In genomic region chr17:17506893-17507464, GRCh38 we compare ENCODE assay signal across 14 cellular contexts. TPM values are rescaled to one million over a fixed set of nuclear protein-coding genes. Genes with fewer than 3 reads are reported as not detected.
DNase-seq lines count a peak whose midpoint lies in the region; ATAC-seq, FAIRE-seq and TF ChIP-seq lines count a peak whose summit lies in the region.
"Had no signal": no experiment of that assay in that cellular context is flagged by ENCODE, and none has a peak within 500 bp of the region (broad histone marks: within the 10 kb centered on the region; RNA-seq: fewer than 3 reads in every experiment).

No MANE protein-coding gene starts in this region.

- no peak for FAIRE-seq in HepG2 (lab: Jason Lieb, UNC)
- FAIRE-seq: GM12891, H54 had no signal

- H3K79me2 ChIP-seq in HepG2 (ENCODE audit: insufficient read depth, low read length), result no peaks in the 10 kb centered on the region

- H3K4me2 ChIP-seq in HepG2 (ENCODE audit: low read depth, low read length), result no peak overlapping the region

- TF ChIP-seq RAD21 in HepG2 (CRISPR knock-in tag; IDR thresholded peaks at IDR 0.05), result no peak

- WGBS in right lobe of liver (ENCODE audit: insufficient coverage, low coverage, low lambda C conversion rate, missing lambda C conversion rate), result 57% methylated on average over 3 of the region's 17 CpGs
- 88% methylated on average over 15 of the region's 17 CpGs for WGBS in HepG2 (ENCODE audit: low lambda C conversion rate)
- 65% methylated on average over 10 of the region's 17 CpGs for WGBS in esophagus muscularis mucosa

- DNase-seq in right lobe of liver (peak in 2 of 3 donors; percentile 25 to 51), HepG2 (ENCODE audit: low spot score) (no peak), mucosa of descending colon (peak; percentile 45 to 59 (median 58)), NCI-H2029 treated with DMSO at 0.1 percent for 48 hours (lab: John Stamatoyannopoulos, UW) (no peak), foreskin keratinocyte (no peak), esophagus muscularis mucosa (ENCODE audit: extremely low spot score) (no peak)
- DNase-seq: activated CD4-positive, alpha-beta T cell treated with anti-CD3 and anti-CD28 coated beads, Interleukin-2, amount 10 ng/mL, durations not matched to agents 24 days and 14 days; T-helper 1 cell had no signal

- H2AFZ ChIP-seq in HepG2 (ENCODE audit: low read length), result no peak overlapping the region

- ATAC-seq in right lobe of liver (no peak), HepG2 (no peak), mucosa of descending colon (peak; percentile 41), foreskin keratinocyte (no peak), HG02884 (IDR thresholded peaks at IDR 0.05; ENCODE audit: unreplicated experiment) (no peak)

- H3K36me3 ChIP-seq in right lobe of liver (peaks cover 0 to under 1% (median 0%) of the 10 kb centered on the region in 4 donors), HepG2 (replicated peaks in 1 of 2; ENCODE audit: control insufficient read depth in 1 of 2, insufficient read depth in 2 of 2, low read length in 2 of 2) (no peaks in the 10 kb centered on the region), duodenal mucosa (ENCODE audit: control insufficient read depth in 1 of 2, insufficient read depth in 2 of 2, low read length in 2 of 2) (no peaks in the 10 kb centered on the region), mucosa of descending colon (ENCODE audit: low read depth) (no peaks in the 10 kb centered on the region), esophagus muscularis mucosa (peaks cover 0 to 6% (median 2%) of the 10 kb centered on the region in 4 donors)
- H3K36me3 ChIP-seq: transverse colon had no signal

- H3K9ac ChIP-seq in HepG2 (ENCODE audit: insufficient read depth, low read depth, low read length) (no peak overlapping the region), duodenal mucosa (ENCODE audit: low read depth in 1 of 2, low read length in 2 of 2) (no peak overlapping the region)

- H3K4me1 ChIP-seq in right lobe of liver (no peaks in the 10 kb centered on the region), HepG2 (ENCODE audit: insufficient read depth, low read length) (no peaks in the 10 kb centered on the region), duodenal mucosa (ENCODE audit: control insufficient read depth in 1 of 2, insufficient read depth in 2 of 2, low read length in 2 of 2) (peaks cover 5 to 13% of the 10 kb centered on the region in 2 donors), mucosa of descending colon (ENCODE audit: low read depth) (no peaks in the 10 kb centered on the region), foreskin keratinocyte (no peaks in the 10 kb centered on the region), esophagus muscularis mucosa (peaks cover 0 to 4% (median 0%) of the 10 kb centered on the region in 4 donors)

- POLR2A ChIA-PET in HepG2 (lab: Yijun Ruan, JAX), result interaction anchor here (0.7 kb wide), 1 partner anchor 66 kb away, joined by 4 read pairs; no protein-coding TSS in a partner anchor

- no peak overlapping the region for H3K27ac ChIP-seq in right lobe of liver
- no peak overlapping the region for H3K27ac ChIP-seq in HepG2 (ENCODE audit: extremely low read length, insufficient read depth, low read length)
- H3K27ac ChIP-seq in duodenal mucosa (ENCODE audit: low read depth, low read length), result peak overlapping the region; percentile 10
- H3K27ac ChIP-seq in foreskin keratinocyte, result no peak overlapping the region
- no peak overlapping the region for H3K27ac ChIP-seq in esophagus muscularis mucosa (replicated peaks in 1 of 4)

- no TSS peak for BruUV-seq in HepG2 (replicated peaks; lab: Mats Ljungman, UMichigan)

- CTCF ChIA-PET in HepG2 (lab: Yijun Ruan, JAX; ENCODE audit: low intra/inter-chr PET ratio, low total read pairs), result no interaction called here

- TF ChIP-seq CTCF in right lobe of liver (IDR thresholded peaks at IDR 0.05), result no peak
- no peak for TF ChIP-seq CTCF in HepG2 (CRISPR knock-in tag; IDR thresholded peaks at IDR 0.05)
- TF ChIP-seq CTCF in mucosa of descending colon (IDR thresholded peaks at IDR 0.05), result no peak
- TF ChIP-seq CTCF in foreskin keratinocyte (conservative IDR thresholded peaks at IDR 0.05), result no peak
- no peak for TF ChIP-seq CTCF in esophagus muscularis mucosa (IDR thresholded peaks at IDR 0.05)

- H4K20me1 ChIP-seq in HepG2 (ENCODE audit: insufficient read depth, low read length), result no peaks in the 10 kb centered on the region

- TF ChIP-seq EP300 in HepG2 (IDR thresholded peaks at IDR 0.05; ENCODE audit: low read depth in 2 of 2, low read length in 2 of 2) (no peak), HepG2 (CRISPR knock-in tag; IDR thresholded peaks at IDR 0.05; ENCODE audit: borderline replicate concordance) (no peak), esophagus muscularis mucosa (IDR thresholded peaks at IDR 0.05) (no peak)

- H3K9me3 ChIP-seq in right lobe of liver, result no peaks in the 10 kb centered on the region
- H3K9me3 ChIP-seq in HepG2 (ENCODE audit: low read length), result no peaks in the 10 kb centered on the region
- H3K9me3 ChIP-seq in duodenal mucosa (ENCODE audit: control insufficient read depth in 1 of 2, low read length in 2 of 2), result no peaks in the 10 kb centered on the region
- H3K9me3 ChIP-seq in mucosa of descending colon, result no peaks in the 10 kb centered on the region
- no peaks in the 10 kb centered on the region for H3K9me3 ChIP-seq in esophagus muscularis mucosa
- H3K9me3 ChIP-seq: transverse colon had no signal

- TF ChIP-seq POLR2A in right lobe of liver (IDR thresholded peaks at IDR 0.05), result no peak
- TF ChIP-seq POLR2A in HepG2 (IDR thresholded peaks at IDR 0.05; ENCODE audit: insufficient read depth in 1 of 2, low read depth in 2 of 2, low read length in 2 of 2), result no peak
- no peak for TF ChIP-seq POLR2A in esophagus muscularis mucosa (IDR thresholded peaks at IDR 0.05; ENCODE audit: low read depth)

- intact Hi-C loops in right lobe of liver (cut with DNase I), result loop anchor here in 1 of 2 donors (10.0 kb wide), 1 partner anchor 128 kb away; no protein-coding TSS in a partner anchor
- intact Hi-C loops in HepG2 (cut with micrococcal nuclease; ENCODE audit: unreplicated experiment), result no loop called here
- intact Hi-C loops in mucosa of descending colon (cut with DNase I, micrococcal nuclease), result loop anchor here (10.0 kb wide), 2 partner anchors 58 to 118 kb away; no protein-coding TSS in a partner anchor
- intact Hi-C loops in esophagus muscularis mucosa (cut with DNase I), result no loop called here

- in situ Hi-C loops in HepG2 (cut with HindIII; ENCODE audit: extremely low pct_ligation_motif_present, low pct_unique_long_range_greater_than_20kb), result loop anchor here (5.0 to 10.0 kb wide), 2 partner anchors 60 to 138 kb away; no protein-coding TSS in a partner anchor

- H3K27me3 ChIP-seq in right lobe of liver (no peaks in the 10 kb centered on the region), HepG2 (ENCODE audit: control insufficient read depth in 1 of 2, insufficient read depth in 2 of 2, low read length in 2 of 2) (peaks cover 0 to 12% of the 10 kb centered on the region in 2 experiments; a peak in 2 of 5 replicates), duodenal mucosa (ENCODE audit: control insufficient read depth in 1 of 2, insufficient read depth in 2 of 2, low read length in 2 of 2) (no peaks in the 10 kb centered on the region), foreskin keratinocyte (peaks cover 23% of the 10 kb centered on the region), esophagus muscularis mucosa (no peaks in the 10 kb centered on the region)
- H3K27me3 ChIP-seq: transverse colon had no signal

- H3K4me3 ChIP-seq in right lobe of liver (no peak overlapping the region), HepG2 (replicated peaks in 1 of 3; ENCODE audit: insufficient read depth in 1 of 3, low read depth in 2 of 3, low read length in 3 of 3) (no peak overlapping the region), duodenal mucosa (ENCODE audit: low read depth in 1 of 2, low read length in 2 of 2) (no peak overlapping the region), mucosa of descending colon (no peak overlapping the region), esophagus muscularis mucosa (no peak overlapping the region)
- H3K4me3 ChIP-seq: skin epidermis, transverse colon had no signal

RNA-seq across cellular contexts. Expression of gene RASD1, which starts 10.8 kb away (rescaled TPM):
- total RNA-seq in right lobe of liver (100 to 1,000 TPM in 3 of 6 experiments, 10 to 100 TPM in 2, 1 to 10 TPM in 1; 1.0 to 230 (median 101) TPM), HepG2 (2016; rRNA removed; fragmentation: Illumina TruSeq; extraction: Trizol) (1.4 and 1.6 TPM in 2 replicates), mucosa of descending colon (10 to 100 TPM; 10.8 to 27.8 (median 19.2) TPM), foreskin keratinocyte (0.10 and 0.11 TPM in 2 replicates), esophagus muscularis mucosa (10 to 100 TPM in 3 of 4 donors, 1 to 10 TPM in 1; 5.0 to 17.9 (median 13.3) TPM)
- total RNA-seq in HepG2 (2016; cell fraction: cytosol; rRNA removed; fragmentation: Illumina TruSeq; extraction: Trizol; ENCODE audit: low read depth), result 0.71 and 0.91 TPM in 2 replicates
- 1.4 and 1.9 TPM in 2 replicates for total RNA-seq in HepG2 (2016; cell fraction: insoluble cytoplasmic fraction; rRNA removed; fragmentation: Illumina TruSeq; extraction: Trizol)
- 1.5 and 1.7 TPM in 2 replicates for total RNA-seq in HepG2 (2016; cell fraction: membrane; rRNA removed; fragmentation: Illumina TruSeq; extraction: Trizol)
- 0.99 and 1.1 TPM in 2 replicates for total RNA-seq in HepG2 (2016; cell fraction: nucleus; rRNA removed; fragmentation: Illumina TruSeq; extraction: Trizol)
- polyA plus RNA-seq in HepG2 (2011; rRNA removed) (4.2 and 8.9 TPM in 2 replicates), foreskin keratinocyte (0.07 and 0.08 TPM in 2 replicates)
- polyA plus RNA-seq in HepG2 (2011; cell fraction: cytosol; rRNA removed), result 4.3 and 4.7 TPM in 2 replicates
- 6.6 and 7.6 TPM in 2 replicates for polyA plus RNA-seq in HepG2 (2011; cell fraction: nucleus; rRNA removed)
- polyA plus RNA-seq in HepG2 (2012), result 2.1 and 6.2 TPM in 2 replicates
- 0.32 and 0.38 TPM in 2 replicates for polyA plus RNA-seq in HepG2 (2016; cell fraction: cytosol; fragmentation: Illumina TruSeq; extraction: Trizol; ENCODE audit: low read depth)
- polyA plus RNA-seq in HepG2 (2016; cell fraction: insoluble cytoplasmic fraction; fragmentation: Illumina TruSeq; extraction: Trizol; ENCODE audit: low read depth), result 1.7 and 1.8 TPM in 2 replicates
- polyA plus RNA-seq in HepG2 (2016; cell fraction: membrane; fragmentation: Illumina TruSeq; extraction: Trizol; ENCODE audit: low read depth), result 0.63 and 0.72 TPM in 2 replicates
- 2.7 and 3.4 TPM in 2 replicates for polyA plus RNA-seq in HepG2 (2016; cell fraction: nucleus; fragmentation: Illumina TruSeq; extraction: Trizol; ENCODE audit: insufficient read depth, low read depth)
- 3.9 and 12.1 TPM in 2 replicates for polyA minus RNA-seq in HepG2 (2011; rRNA and poly(A)+ RNA removed; ENCODE audit: low replicate concordance)
- 6.2 and 6.6 TPM in 2 replicates for polyA minus RNA-seq in HepG2 (2011; cell fraction: cytosol; rRNA and poly(A)+ RNA removed)
- polyA minus RNA-seq in HepG2 (2011; cell fraction: nucleus; rRNA and poly(A)+ RNA removed), result 1.7 and 3.1 TPM in 2 replicates

RNA-seq across cellular contexts. Expression of gene MED9, which starts 30.2 kb away (rescaled TPM):
- total RNA-seq in right lobe of liver (10 to 100 TPM in 3 of 6 experiments, 1 to 10 TPM in 3; 5.7 to 24.4 (median 12.4) TPM), HepG2 (2016; rRNA removed; fragmentation: Illumina TruSeq; extraction: Trizol) (11.7 and 15.1 TPM in 2 replicates), mucosa of descending colon (10 to 100 TPM; 17.9 to 23.1 (median 20.3) TPM), foreskin keratinocyte (11.2 and 12.1 TPM in 2 replicates), esophagus muscularis mucosa (10 to 100 TPM in 3 of 4 donors, 1 to 10 TPM in 1; 8.3 to 14.4 (median 11.4) TPM)
- total RNA-seq in HepG2 (2016; cell fraction: cytosol; rRNA removed; fragmentation: Illumina TruSeq; extraction: Trizol; ENCODE audit: low read depth), result 4.0 and 4.2 TPM in 2 replicates
- total RNA-seq in HepG2 (2016; cell fraction: insoluble cytoplasmic fraction; rRNA removed; fragmentation: Illumina TruSeq; extraction: Trizol), result 11.7 and 14.4 TPM in 2 replicates
- 9.8 and 10.7 TPM in 2 replicates for total RNA-seq in HepG2 (2016; cell fraction: membrane; rRNA removed; fragmentation: Illumina TruSeq; extraction: Trizol)
- 10.8 and 11.7 TPM in 2 replicates for total RNA-seq in HepG2 (2016; cell fraction: nucleus; rRNA removed; fragmentation: Illumina TruSeq; extraction: Trizol)
- polyA plus RNA-seq in HepG2 (2011; rRNA removed) (11.9 and 14.4 TPM in 2 replicates), foreskin keratinocyte (9.3 and 9.7 TPM in 2 replicates)
- polyA plus RNA-seq in HepG2 (2011; cell fraction: cytosol; rRNA removed), result 18.3 and 21.5 TPM in 2 replicates
- polyA plus RNA-seq in HepG2 (2011; cell fraction: nucleus; rRNA removed), result 15.4 and 17.5 TPM in 2 replicates
- polyA plus RNA-seq in HepG2 (2012), result 9.2 and 11.4 TPM in 2 replicates
- 3.0 and 3.1 TPM in 2 replicates for polyA plus RNA-seq in HepG2 (2016; cell fraction: cytosol; fragmentation: Illumina TruSeq; extraction: Trizol; ENCODE audit: low read depth)
- polyA plus RNA-seq in HepG2 (2016; cell fraction: insoluble cytoplasmic fraction; fragmentation: Illumina TruSeq; extraction: Trizol; ENCODE audit: low read depth), result 11.2 and 12.0 TPM in 2 replicates
- 6.4 and 7.0 TPM in 2 replicates for polyA plus RNA-seq in HepG2 (2016; cell fraction: membrane; fragmentation: Illumina TruSeq; extraction: Trizol; ENCODE audit: low read depth)
- 11.4 and 12.6 TPM in 2 replicates for polyA plus RNA-seq in HepG2 (2016; cell fraction: nucleus; fragmentation: Illumina TruSeq; extraction: Trizol; ENCODE audit: insufficient read depth, low read depth)
- polyA minus RNA-seq in HepG2 (2011; rRNA and poly(A)+ RNA removed; ENCODE audit: low replicate concordance), result 21.1 and 25.1 TPM in 2 replicates
- polyA minus RNA-seq in HepG2 (2011; cell fraction: cytosol; rRNA and poly(A)+ RNA removed), result 9.8 and 9.9 TPM in 2 replicates
- 24.2 and 25.4 TPM in 2 replicates for polyA minus RNA-seq in HepG2 (2011; cell fraction: nucleus; rRNA and poly(A)+ RNA removed)

Comparison
In these comparisons a context has a peak if more than half of its experiments do, and no peak if none do; other contexts are left out.
1. DNase-seq: peak in right lobe of liver (2 of 3) and mucosa of descending colon (3 of 3); none in HepG2 (single experiment), NCI-H2029 treated with DMSO at 0.1 percent for 48 hours (single experiment), foreskin keratinocyte (0 of 2) and esophagus muscularis mucosa (single experiment).
2. intact Hi-C loops: an anchor here in mucosa of descending colon (10.0 kb wide); none called in HepG2 and esophagus muscularis mucosa.